Comparison of ENCODE assay signal across 18 cellular contexts in genomic region chr19:35100588-35101533, GRCh38. TPM values are rescaled to one million over a fixed set of nuclear protein-coding genes. Genes with fewer than 3 reads are reported as not detected.
"Had no signal": no experiment of that assay in that cellular context is flagged by ENCODE, and none has a peak within 500 bp of the region (broad histone marks: within the 10 kb centered on the region; RNA-seq: fewer than 3 reads in every experiment).

No MANE protein-coding gene starts in this region.

- H3K4me3 ChIP-seq: adrenal gland, thoracic aorta had no signal

- H3K36me3 Mint-ChIP-seq: activated naive CD4-positive, alpha-beta T cell treated with anti-CD3 and anti-CD28 coated beads, Interleukin-2, amount 10 ng/mL, durations not matched to agents 7 days and 5 days had no signal

- H3K27ac Mint-ChIP-seq: activated naive CD4-positive, alpha-beta T cell treated with anti-CD3 and anti-CD28 coated beads, Interleukin-2, amount 10 ng/mL, durations not matched to agents 7 days and 5 days; activated T-helper 2 cell treated with anti-CD3 and anti-CD28 coated beads, Interferon-gamma antibody, Interleukin-2, Interleukin-4, amounts not matched to agents 10 μg/mL and 5 μg/mL and 100 μg/mL, durations not matched to agents 14 hours and 24 hours and 36 hours; stimulated activated naive CD8-positive, alpha-beta T cell treated with anti-CD3 and anti-CD28 coated beads, Interleukin-15, Interleukin-2, amounts not matched to agents 100 ng/mL and 50 ng/mL, for 24 hours had no signal

- DNase-seq: activated CD4-positive, alpha-beta T cell treated with anti-CD3 and anti-CD28 coated beads, Interleukin-2, amount 50 U/mL, for 1 hour; activated naive CD4-positive, alpha-beta T cell treated with anti-CD3 and anti-CD28 coated beads, Interleukin-2, amount 10 ng/mL, durations not matched to agents 7 days and 5 days; activated T-cell treated with anti-CD3 and anti-CD28 coated beads for 4 hours; adrenal gland; erythroblast; hippocampal formation; retina; stimulated activated CD4-positive, alpha-beta T cell treated with anti-CD3 and anti-CD28 coated beads, Interleukin-15, amount 100 ng/mL, for 24 hours; stimulated activated CD4-positive, alpha-beta T cell treated with anti-CD3 and anti-CD28 coated beads, Interleukin-4, amount 100 ng/mL, for 24 hours; T-helper 2 cell had no signal

- H3K27me3 ChIP-seq: adrenal gland had no signal

- H3K9me3 Mint-ChIP-seq: activated naive CD4-positive, alpha-beta T cell treated with anti-CD3 and anti-CD28 coated beads, Interleukin-2, amount 10 ng/mL, durations not matched to agents 7 days and 5 days; activated T-helper 2 cell treated with anti-CD3 and anti-CD28 coated beads, Interferon-gamma antibody, Interleukin-2, Interleukin-4, amounts not matched to agents 10 μg/mL and 5 μg/mL and 100 μg/mL, durations not matched to agents 14 hours and 24 hours and 36 hours; central memory CD8-positive, alpha-beta T cell; stimulated activated naive CD8-positive, alpha-beta T cell treated with anti-CD3 and anti-CD28 coated beads, Interleukin-15, Interleukin-2, amounts not matched to agents 100 ng/mL and 50 ng/mL, for 24 hours had no signal

- H3K27me3 Mint-ChIP-seq: central memory CD8-positive, alpha-beta T cell; stimulated activated naive CD8-positive, alpha-beta T cell treated with anti-CD3 and anti-CD28 coated beads, Interleukin-15, Interleukin-2, amounts not matched to agents 100 ng/mL and 50 ng/mL, for 24 hours had no signal

- H3K4me3 Mint-ChIP-seq: activated naive CD4-positive, alpha-beta T cell treated with anti-CD3 and anti-CD28 coated beads, Interleukin-2, amount 10 ng/mL, durations not matched to agents 7 days and 5 days; central memory CD8-positive, alpha-beta T cell; stimulated activated naive CD8-positive, alpha-beta T cell treated with anti-CD3 and anti-CD28 coated beads, Interleukin-15, Interleukin-2, amounts not matched to agents 100 ng/mL and 50 ng/mL, for 24 hours had no signal

- H3K36me3 ChIP-seq: adrenal gland, thoracic aorta had no signal

- H3K4me1 Mint-ChIP-seq: activated naive CD4-positive, alpha-beta T cell treated with anti-CD3 and anti-CD28 coated beads, Interleukin-2, amount 10 ng/mL, durations not matched to agents 7 days and 5 days; central memory CD8-positive, alpha-beta T cell had no signal

RNA-seq across cellular contexts. Expression of gene FXYD3, which starts 14.8 kb away (rescaled TPM):
- total RNA-seq: activated CD8-positive, alpha-beta memory T cell treated with anti-CD3 and anti-CD28 coated beads for 36 hours; activated T-helper 2 cell treated with anti-CD3 and anti-CD28 coated beads, Interferon-gamma antibody, Interleukin-2, Interleukin-4, amounts not matched to agents 10 μg/mL and 5 μg/mL and 100 μg/mL, durations not matched to agents 14 hours and 24 hours and 36 hours; glomerular endothelial cell; skeletal muscle tissue had no signal

RNA-seq across cellular contexts. Expression of gene LGI4, which starts 34.0 kb away (rescaled TPM):
- total RNA-seq: activated CD8-positive, alpha-beta memory T cell treated with anti-CD3 and anti-CD28 coated beads for 36 hours; glomerular endothelial cell; kidney epithelial cell had no signal

RNA-seq across cellular contexts. Expression of gene FXYD1, which starts 37.8 kb away (rescaled TPM):
- total RNA-seq: activated CD8-positive, alpha-beta memory T cell treated with anti-CD3 and anti-CD28 coated beads for 36 hours; glomerular endothelial cell; kidney epithelial cell had no signal

RNA-seq across cellular contexts. Expression of gene FXYD7, which starts 42.2 kb away (rescaled TPM):
- total RNA-seq: activated CD8-positive, alpha-beta memory T cell treated with anti-CD3 and anti-CD28 coated beads for 36 hours; activated T-helper 2 cell treated with anti-CD3 and anti-CD28 coated beads, Interferon-gamma antibody, Interleukin-2, Interleukin-4, amounts not matched to agents 10 μg/mL and 5 μg/mL and 100 μg/mL, durations not matched to agents 14 hours and 24 hours and 36 hours; adrenal gland; glomerular endothelial cell; kidney epithelial cell; thoracic aorta had no signal
